Comparison of ENCODE assay signal across 26 cellular contexts in the genomic region with DNA sequence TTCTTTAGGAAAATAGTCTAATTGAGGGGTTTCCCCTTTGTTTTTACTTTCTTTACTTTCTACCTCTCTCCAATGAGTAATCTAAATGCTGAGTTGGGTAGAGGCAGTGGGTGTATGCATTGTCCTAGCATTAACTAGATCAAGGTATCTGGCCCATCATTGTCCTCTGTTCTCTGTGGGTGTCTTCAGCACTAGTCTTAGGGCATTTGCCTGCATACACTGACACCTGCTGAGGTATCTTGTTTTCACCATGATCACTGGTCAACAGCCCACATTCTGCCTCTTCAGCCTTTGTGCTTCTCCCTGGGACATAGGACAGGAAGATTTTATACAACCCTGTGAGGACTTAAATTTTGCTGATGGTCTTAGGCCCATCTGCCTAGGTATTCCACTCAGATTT.
"Had no signal": no experiment of that assay in that cellular context is flagged by ENCODE, and none has a peak within 500 bp of the region (broad histone marks: within the 10 kb centered on the region; RNA-seq: fewer than 3 reads in every experiment).

No MANE protein-coding gene starts in this region.

- H3K27ac Mint-ChIP-seq: activated naive CD8-positive, alpha-beta T cell; brain; T-helper 1 cell treated with Interleukin-12 subunit alpha and Interleukin-12 subunit beta and Interleukin-4 antibody, amounts not matched to agents 30 μg/mL and 1 μg/mL, for 36 hours had no signal

- H3K27me3 Mint-ChIP-seq: central memory CD8-positive, alpha-beta T cell had no signal

- H3K27me3 ChIP-seq: SJSA1 had no signal

- H3K4me3 Mint-ChIP-seq: activated naive CD8-positive, alpha-beta T cell; activated T-cell treated with anti-CD3 and anti-CD28 coated beads, Interleukin-2, amount 50 U/mL, for 4 hours; brain; central memory CD8-positive, alpha-beta T cell; T-helper 1 cell treated with Interleukin-12 subunit alpha and Interleukin-12 subunit beta and Interleukin-4 antibody, amounts not matched to agents 30 μg/mL and 1 μg/mL, for 36 hours had no signal

- H3K36me3 ChIP-seq: SJSA1 had no signal

- H3K4me3 ChIP-seq: SJSA1 had no signal

- H3K4me1 ChIP-seq: SJSA1 had no signal

- H3K9me3 Mint-ChIP-seq: activated T-cell treated with anti-CD3 and anti-CD28 coated beads, Interleukin-2, amount 50 U/mL, for 4 hours; central memory CD8-positive, alpha-beta T cell; T-helper 1 cell treated with Interleukin-12 subunit alpha and Interleukin-12 subunit beta and Interleukin-4 antibody, amounts not matched to agents 30 μg/mL and 1 μg/mL, for 36 hours had no signal

- ATAC-seq: activated T-cell treated with anti-CD3 and anti-CD28 coated beads, Interleukin-2, amount 50 U/mL, for 4 hours; PC-3; SK-N-SH treated with all-trans-retinoic acid at 6 μM for 48 hours had no signal

- H3K4me2 ChIP-seq: KMS-11 had no signal

- H3K27ac ChIP-seq: KMS-11, SJSA1 had no signal

- H3K36me3 Mint-ChIP-seq: activated naive CD8-positive, alpha-beta T cell; brain had no signal

- H3K4me1 Mint-ChIP-seq: brain; central memory CD8-positive, alpha-beta T cell had no signal

- DNase-seq: activated CD4-positive, alpha-beta T cell treated with anti-CD3 and anti-CD28 coated beads for 48 hours; activated CD4-positive, alpha-beta T cell treated with anti-CD3 and anti-CD28 coated beads, Interleukin-2, amount 50 U/mL, for 4 hours; activated CD4-positive, CD25-positive, alpha-beta regulatory T cell treated with anti-CD3 and anti-CD28 coated beads, Interleukin-2, amount 50 U/mL, for 72 hours; activated effector memory CD4-positive, alpha-beta T cell treated with anti-CD3 and anti-CD28 coated beads, Interleukin-2, amount 50 U/mL, for 16 hours; activated naive CD4-positive, alpha-beta T cell treated with Interleukin-2 at 50 U/mL for 16 hours; activated T-cell treated with anti-CD3 and anti-CD28 coated beads, Interleukin-2, amount 50 U/mL, for 4 hours; amygdala; NCI-H1092; NCI-H1417 treated with DMSO at 0.1 percent for 48 hours; NCI-H1694; NCI-H2029; NCI-H2107; NCI-H2171 treated with DMSO at 0.1 percent for 48 hours; NCI-H226; NCI-H526; NCI-H774; PC-3; SHP77; SW 1271 had no signal

- H3K9me3 ChIP-seq: SJSA1 had no signal

- H3K9ac ChIP-seq: KMS-11 had no signal
